15 cellular contexts compared by ENCODE assay signal in the genomic region with DNA sequence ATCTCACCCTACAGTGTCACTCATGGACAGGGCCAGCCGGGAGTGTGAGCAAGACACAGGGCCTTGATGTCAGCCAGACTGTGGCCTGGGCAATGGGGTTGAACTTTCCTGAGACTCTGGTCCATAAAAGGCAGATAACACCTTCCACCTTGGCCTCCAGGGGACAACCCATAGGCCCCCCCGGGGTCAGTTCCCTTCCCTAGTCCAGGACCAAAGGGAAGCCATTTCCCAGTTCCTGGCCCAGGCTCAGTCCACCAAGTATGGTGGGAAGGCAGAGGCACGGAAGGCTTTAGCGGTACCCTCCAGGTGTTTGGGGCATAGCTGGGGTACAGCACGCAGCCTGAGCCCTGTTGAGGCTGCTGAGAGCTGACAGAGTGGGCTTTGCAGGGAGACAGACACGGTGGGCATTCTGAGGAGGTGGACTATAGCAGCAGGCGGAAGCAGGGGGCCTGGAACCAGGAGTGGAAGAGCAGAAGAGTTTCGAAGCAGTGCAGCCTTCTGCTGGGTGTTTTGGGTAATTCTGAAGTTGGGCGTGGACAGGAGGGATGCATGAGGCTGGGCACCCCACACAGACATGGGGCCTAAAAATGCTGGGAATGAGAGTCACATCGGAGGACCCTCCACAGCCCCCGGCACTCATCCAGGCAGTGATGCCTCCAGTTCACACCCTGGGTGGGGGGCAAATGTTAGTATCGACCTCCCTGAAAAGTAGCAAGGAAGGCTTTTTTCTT.
"Had no signal": no experiment of that assay in that cellular context is flagged by ENCODE, and none has a peak within 500 bp of the region (broad histone marks: within the 10 kb centered on the region; RNA-seq: fewer than 3 reads in every experiment).

No MANE protein-coding gene starts in this region.

- H3K27ac Mint-ChIP-seq: activated naive CD8-positive, alpha-beta T cell treated with anti-CD3 and anti-CD28 coated beads, Interleukin-2, amount 10 ng/mL, durations not matched to agents 7 days and 5 days had no signal

- H3K27ac ChIP-seq: epithelial cell of prostate, thyroid gland had no signal

- H3K9me3 Mint-ChIP-seq: activated naive CD8-positive, alpha-beta T cell treated with anti-CD3 and anti-CD28 coated beads, Interleukin-2, amount 10 ng/mL, durations not matched to agents 7 days and 5 days; naive B cell had no signal

- H3K36me3 Mint-ChIP-seq: activated naive CD8-positive, alpha-beta T cell treated with anti-CD3 and anti-CD28 coated beads, Interleukin-2, amount 10 ng/mL, durations not matched to agents 7 days and 5 days; naive B cell had no signal

- H3K4me1 ChIP-seq: ascending aorta had no signal

- H3K9me3 ChIP-seq: ascending aorta, thyroid gland had no signal

- H3K27me3 Mint-ChIP-seq: naive B cell had no signal

- H3K4me3 Mint-ChIP-seq: activated naive CD8-positive, alpha-beta T cell treated with anti-CD3 and anti-CD28 coated beads, Interleukin-2, amount 10 ng/mL, durations not matched to agents 7 days and 5 days had no signal

- H3K36me3 ChIP-seq: ascending aorta, thyroid gland had no signal

- DNase-seq: activated CD4-positive, alpha-beta T cell treated with anti-CD3 and anti-CD28 coated beads, Interleukin-2, amount 50 U/mL, for 4 hours; activated CD4-positive, CD25-positive, alpha-beta regulatory T cell treated with anti-CD3 and anti-CD28 coated beads, Interleukin-2, amount 50 U/mL, for 72 hours; activated gamma-delta T cell; activated naive CD8-positive, alpha-beta T cell treated with anti-CD3 and anti-CD28 coated beads, Interleukin-2, amount 10 ng/mL, durations not matched to agents 7 days and 5 days; activated T-cell treated with anti-CD3 and anti-CD28 coated beads, Interleukin-2, amount 50 U/mL, for 1 hour; effector CD8-positive, alpha-beta T cell; hypothalamus; naive B cell; stimulated activated CD4-positive, alpha-beta T cell treated with anti-CD3 and anti-CD28 coated beads, Interleukin-15, amount 100 ng/mL, for 24 hours; stimulated activated CD4-positive, alpha-beta T cell treated with anti-CD3 and anti-CD28 coated beads, Interleukin-4, amount 100 ng/mL, for 24 hours; T-helper 9 cell; thyroid gland had no signal

- H3K4me3 ChIP-seq: ascending aorta, lung, thyroid gland had no signal

- H3K27me3 ChIP-seq: ascending aorta, thyroid gland had no signal
